13 cellular contexts compared by ENCODE assay signal in genomic region chr1:16630661-16631247, GRCh38. TPM values are rescaled to one million over a fixed set of nuclear protein-coding genes. Genes with fewer than 3 reads are reported as not detected.
DNase-seq lines count a peak whose midpoint lies in the region; ATAC-seq and TF ChIP-seq lines count a peak whose summit lies in the region.
"Had no signal": no experiment of that assay in that cellular context is flagged by ENCODE, and none has a peak within 500 bp of the region (broad histone marks: within the 10 kb centered on the region; RNA-seq: fewer than 3 reads in every experiment).

No MANE protein-coding gene starts in this region.

- no peaks in the 10 kb centered on the region for H3K27me3 ChIP-seq in lower lobe of right lung (ENCODE audit: low read depth)
- H3K27me3 ChIP-seq: SJCRH30 had no signal

- H3K36me3 Mint-ChIP-seq in activated T-cell treated with anti-CD3 and anti-CD28 coated beads, Interleukin-2, amount 50 U/mL, for 24 hours (ENCODE audit: low read depth), result peaks cover 78% of the 10 kb centered on the region
- H3K36me3 Mint-ChIP-seq in activated T-cell treated with anti-CD3 and anti-CD28 coated beads, Interleukin-2, amount 50 U/mL, for 72 hours (ENCODE audit: insufficient read depth in 2 of 2), result peaks cover 0 to 19% of the 10 kb centered on the region in 2 donors
- no peaks in the 10 kb centered on the region for H3K36me3 Mint-ChIP-seq in dendritic cell treated with granulocyte-macrophage colony-stimulating factor and Interleukin-4, amounts not matched to agents 40 ng/mL and 50 ng/mL, for 4 days (ENCODE audit: low read depth)
- peaks cover 31% of the 10 kb centered on the region for H3K36me3 Mint-ChIP-seq in type B pancreatic cell

- no peak for ATAC-seq in activated T-cell treated with anti-CD3 and anti-CD28 coated beads, Interleukin-2, amount 50 U/mL, for 72 hours (replicated peaks in 1 of 2)
- ATAC-seq in lower lobe of right lung, result peak in 1 of 2 donors; percentile 3
- no peak for ATAC-seq in HG02642 (IDR thresholded peaks at IDR 0.05; ENCODE audit: poor library complexity, unreplicated experiment)
- ATAC-seq in GM18858 (IDR thresholded peaks at IDR 0.05; ENCODE audit: unreplicated experiment), result no peak

- H3K27ac Mint-ChIP-seq in activated T-cell treated with anti-CD3 and anti-CD28 coated beads, Interleukin-2, amount 50 U/mL, for 24 hours, result no peak overlapping the region
- H3K27ac Mint-ChIP-seq in activated T-cell treated with anti-CD3 and anti-CD28 coated beads, Interleukin-2, amount 50 U/mL, for 72 hours, result no peak overlapping the region
- H3K27ac Mint-ChIP-seq in dendritic cell treated with granulocyte-macrophage colony-stimulating factor and Interleukin-4, amounts not matched to agents 40 ng/mL and 50 ng/mL, for 4 days, result peak overlapping the region; percentile 5
- H3K27ac Mint-ChIP-seq in type B pancreatic cell, result peak overlapping the region; percentile 16

- H3K4me1 Mint-ChIP-seq in activated T-cell treated with anti-CD3 and anti-CD28 coated beads, Interleukin-2, amount 50 U/mL, for 24 hours (ENCODE audit: low read depth), result no peaks in the 10 kb centered on the region
- no peaks in the 10 kb centered on the region for H3K4me1 Mint-ChIP-seq in activated T-cell treated with anti-CD3 and anti-CD28 coated beads, Interleukin-2, amount 50 U/mL, for 72 hours (ENCODE audit: low read depth)
- H3K4me1 Mint-ChIP-seq in dendritic cell treated with granulocyte-macrophage colony-stimulating factor and Interleukin-4, amounts not matched to agents 40 ng/mL and 50 ng/mL, for 4 days (ENCODE audit: low read depth), result peaks cover 7% of the 10 kb centered on the region
- H3K4me1 Mint-ChIP-seq in type B pancreatic cell (ENCODE audit: unreplicated experiment), result peaks cover 4% of the 10 kb centered on the region

- no peaks in the 10 kb centered on the region for H3K9me3 ChIP-seq in lower lobe of right lung
- H3K9me3 ChIP-seq: SJCRH30 had no signal

- H3K9me3 Mint-ChIP-seq in activated T-cell treated with anti-CD3 and anti-CD28 coated beads, Interleukin-2, amount 50 U/mL, for 24 hours, result no peaks in the 10 kb centered on the region
- no peaks in the 10 kb centered on the region for H3K9me3 Mint-ChIP-seq in activated T-cell treated with anti-CD3 and anti-CD28 coated beads, Interleukin-2, amount 50 U/mL, for 72 hours
- H3K9me3 Mint-ChIP-seq in dendritic cell treated with granulocyte-macrophage colony-stimulating factor and Interleukin-4, amounts not matched to agents 40 ng/mL and 50 ng/mL, for 4 days, result no peaks in the 10 kb centered on the region
- H3K9me3 Mint-ChIP-seq in type B pancreatic cell, result no peaks in the 10 kb centered on the region

- H3K4me1 ChIP-seq in lower lobe of right lung, result no peaks in the 10 kb centered on the region
- H3K4me1 ChIP-seq: SJCRH30 had no signal

- no peak overlapping the region for H3K27ac ChIP-seq in lower lobe of right lung
- H3K27ac ChIP-seq: SJCRH30 had no signal

- no peak overlapping the region for H3K4me3 Mint-ChIP-seq in activated T-cell treated with anti-CD3 and anti-CD28 coated beads, Interleukin-2, amount 50 U/mL, for 24 hours
- no peak overlapping the region for H3K4me3 Mint-ChIP-seq in activated T-cell treated with anti-CD3 and anti-CD28 coated beads, Interleukin-2, amount 50 U/mL, for 72 hours
- no peak overlapping the region for H3K4me3 Mint-ChIP-seq in dendritic cell treated with granulocyte-macrophage colony-stimulating factor and Interleukin-4, amounts not matched to agents 40 ng/mL and 50 ng/mL, for 4 days
- no peak overlapping the region for H3K4me3 Mint-ChIP-seq in type B pancreatic cell

- H3K27me3 Mint-ChIP-seq in activated T-cell treated with anti-CD3 and anti-CD28 coated beads, Interleukin-2, amount 50 U/mL, for 24 hours, result no peaks in the 10 kb centered on the region
- H3K27me3 Mint-ChIP-seq in activated T-cell treated with anti-CD3 and anti-CD28 coated beads, Interleukin-2, amount 50 U/mL, for 72 hours (ENCODE audit: low read depth), result no peaks in the 10 kb centered on the region
- H3K27me3 Mint-ChIP-seq in dendritic cell treated with granulocyte-macrophage colony-stimulating factor and Interleukin-4, amounts not matched to agents 40 ng/mL and 50 ng/mL, for 4 days, result no peaks in the 10 kb centered on the region
- no peaks in the 10 kb centered on the region for H3K27me3 Mint-ChIP-seq in type B pancreatic cell

- no peak overlapping the region for H3K4me3 ChIP-seq in lower lobe of right lung
- H3K4me3 ChIP-seq: SJCRH30 had no signal

- intact Hi-C loops in dendritic cell treated with granulocyte-macrophage colony-stimulating factor and Interleukin-4, amounts not matched to agents 40 ng/mL and 50 ng/mL, for 4 days (cut with micrococcal nuclease), result no loop called here
- intact Hi-C loops in lower lobe of right lung (cut with DNase I), result no loop called here

- H3K36me3 ChIP-seq in lower lobe of right lung, result peaks cover 91% of the 10 kb centered on the region

- TF ChIP-seq CTCF in lower lobe of right lung (IDR thresholded peaks at IDR 0.05) (no peak), type B pancreatic cell (conservative IDR thresholded peaks at IDR 0.05) (no peak)

- peak; percentile 41 for DNase-seq in activated T-cell treated with anti-CD3 and anti-CD28 coated beads, Interleukin-2, amount 50 U/mL, for 24 hours
- no peak for DNase-seq in activated T-cell treated with anti-CD3 and anti-CD28 coated beads, Interleukin-2, amount 50 U/mL, for 72 hours
- DNase-seq in lower lobe of right lung (peak; percentile 49), type B pancreatic cell (ENCODE audit: extremely low spot score, unreplicated experiment) (peak; percentile 87), dermis blood vessel endothelial cell (no peak)
- DNase-seq: cerebellar nuclear complex, DMS153, NCI-H146, NCI-H748 treated with DMSO at 0.1 percent for 48 hours had no signal

RNA-seq across cellular contexts. Expression of gene NBPF1, which starts 17.4 kb away (rescaled TPM):
- 10 to 100 TPM; 14.7 to 17.6 TPM for total RNA-seq in activated T-cell treated with anti-CD3 and anti-CD28 coated beads, Interleukin-2, amount 50 U/mL, for 72 hours
- total RNA-seq in lower lobe of right lung (35.3 TPM), type B pancreatic cell (ENCODE audit: low replicate concordance) (39.1 and 97.5 TPM in 2 replicates), dermis blood vessel endothelial cell (35.1 and 46.3 TPM in 2 replicates)

RNA-seq across cellular contexts. Expression of gene RNU1-3, which starts 36.0 kb away (rescaled TPM):
- total RNA-seq in activated T-cell treated with anti-CD3 and anti-CD28 coated beads, Interleukin-2, amount 50 U/mL, for 72 hours, result 1,000 to 10,000 TPM; 1,100 to 1,278 TPM
- total RNA-seq in lower lobe of right lung, result 6,803 TPM
- 2,993 and 3,564 TPM in 2 replicates for total RNA-seq in type B pancreatic cell (ENCODE audit: low replicate concordance)
- under 0.01 TPM in 2 replicates for total RNA-seq in dermis blood vessel endothelial cell

Comparison
In these comparisons a context has a peak if more than half of its experiments do, and no peak if none do; other contexts are left out.
1. DNase-seq: peak in activated T-cell treated with anti-CD3 and anti-CD28 coated beads, Interleukin-2, amount 50 U/mL, for 24 hours (single experiment), lower lobe of right lung (single experiment) and type B pancreatic cell (single experiment); none in activated T-cell treated with anti-CD3 and anti-CD28 coated beads, Interleukin-2, amount 50 U/mL, for 72 hours (0 of 2) and dermis blood vessel endothelial cell (single experiment).
2. H3K27ac Mint-ChIP-seq: peak in dendritic cell treated with granulocyte-macrophage colony-stimulating factor and Interleukin-4, amounts not matched to agents 40 ng/mL and 50 ng/mL, for 4 days (single experiment) and type B pancreatic cell (single experiment); none in activated T-cell treated with anti-CD3 and anti-CD28 coated beads, Interleukin-2, amount 50 U/mL, for 24 hours (single experiment) and activated T-cell treated with anti-CD3 and anti-CD28 coated beads, Interleukin-2, amount 50 U/mL, for 72 hours (single experiment).
3. RNA of gene RNU1-3, which starts 36.0 kb away (total RNA-seq): 6,803 TPM in lower lobe of right lung (single experiment), 2,993 to 3,564 TPM in type B pancreatic cell and 1,100 to 1,278 TPM in activated T-cell treated with anti-CD3 and anti-CD28 coated beads, Interleukin-2, amount 50 U/mL, for 72 hours; under 0.01 TPM in dermis blood vessel endothelial cell; every median in the first group is over 1,000 times any median in the second.